26 cellular contexts compared by ENCODE assay signal in genomic region chr19:39825531-39826076, GRCh38. TPM values are rescaled to one million over a fixed set of nuclear protein-coding genes. Genes with fewer than 3 reads are reported as not detected.
DNase-seq lines count a peak whose midpoint lies in the region; ATAC-seq and TF ChIP-seq lines count a peak whose summit lies in the region.
"Had no signal": no experiment of that assay in that cellular context is flagged by ENCODE, and none has a peak within 500 bp of the region (broad histone marks: within the 10 kb centered on the region; RNA-seq: fewer than 3 reads in every experiment).

No MANE protein-coding gene starts in this region.

- TF ChIP-seq EP300 in stomach (IDR thresholded peaks at IDR 0.05), result no peak

- in situ Hi-C loops in ACHN (cut with HindIII; ENCODE audit: low pct_ligation_motif_present, low pct_unique_long_range_greater_than_20kb, low sequenced_read_pairs), result no loop called here

- H4K20me1 ChIP-seq in PC-3 (ENCODE audit: low read length), result no peaks in the 10 kb centered on the region

- peak overlapping the region; percentile 57 for H3K27ac ChIP-seq in WERI-Rb-1
- H3K27ac ChIP-seq in stomach, result peak overlapping the region in 4 of 5 donors; percentile 78 to 87 (median 84)
- H3K27ac ChIP-seq in PC-3 (ENCODE audit: low read length), result no peak overlapping the region
- H3K27ac ChIP-seq: brain microvascular endothelial cell, epithelial cell of prostate had no signal

- POLR2A ChIA-PET in PC-3 (lab: Charles Lee; ENCODE audit: unreplicated experiment), result no interaction called here

- H3K9me3 ChIP-seq in WERI-Rb-1 (ENCODE audit: severe bottlenecking) (no peaks in the 10 kb centered on the region), mucosa of stomach (ENCODE audit: control insufficient read depth, low read length) (no peaks in the 10 kb centered on the region), stomach (no peaks in the 10 kb centered on the region), PC-3 (ENCODE audit: low read length) (no peaks in the 10 kb centered on the region)
- H3K9me3 ChIP-seq: neutrophil, right lobe of liver, tibial nerve had no signal

- no peak overlapping the region for H2AFZ ChIP-seq in PC-3 (ENCODE audit: low read length)

- intact Hi-C loops in stomach (cut with DNase I; ENCODE audit: low total_unique reads) (no loop called here), PC-3 (cut with micrococcal nuclease) (no loop called here)

- peaks cover 14% of the 10 kb centered on the region for H3K4me1 ChIP-seq in mucosa of stomach (ENCODE audit: control insufficient read depth, insufficient read depth, low read length)
- peaks cover 11 to 20% (median 18%) of the 10 kb centered on the region in 4 donors for H3K4me1 ChIP-seq in stomach
- H3K4me1 ChIP-seq in PC-3 (ENCODE audit: insufficient read depth, low read length), result no peaks in the 10 kb centered on the region

- no peaks in the 10 kb centered on the region for H3F3A ChIP-seq in PC-3 (ENCODE audit: low read length, unreplicated experiment)

- no TSS peak for BruUV-seq in PC-3 (replicated peaks; lab: Mats Ljungman, UMichigan)

- TF ChIP-seq POLR2A in stomach (IDR thresholded peaks at IDR 0.05), result no peak

- H3K36me3 ChIP-seq in WERI-Rb-1 (peaks cover 48% of the 10 kb centered on the region), mucosa of stomach (ENCODE audit: control insufficient read depth, insufficient read depth, low read length) (peaks cover 8% of the 10 kb centered on the region), stomach (peaks cover 42 to 59% (median 54%) of the 10 kb centered on the region in 4 donors), PC-3 (ENCODE audit: low read depth, low read length) (no peaks in the 10 kb centered on the region)

- H3K4me2 ChIP-seq in PC-3 (ENCODE audit: low read length), result no peak overlapping the region

- TF ChIP-seq CTCF in WERI-Rb-1 (IDR thresholded peaks at IDR 0.05; ENCODE audit: low read depth, low read length) (no peak), stomach (IDR thresholded peaks at IDR 0.05) (no peak), PC-3 (conservative IDR thresholded peaks at IDR 0.05; ENCODE audit: low read depth, low read length) (no peak)

- CTCF ChIA-PET in PC-3 (lab: Charles Lee), result no interaction called here

- WGBS in stomach, 5 donors, result 86 to 91% (median 87%) methylated on average over 15 to 17 of the region's 17 CpGs

- H3K4me3 ChIP-seq in WERI-Rb-1 (ENCODE audit: low read depth, low read length), result no peak overlapping the region
- H3K4me3 ChIP-seq in mucosa of stomach (ENCODE audit: low read length), result no peak overlapping the region
- H3K4me3 ChIP-seq in stomach, result peak overlapping the region in 1 of 4 donors; percentile 86
- no peak overlapping the region for H3K4me3 ChIP-seq in PC-3 (ENCODE audit: low read length)

- H3K9ac ChIP-seq in mucosa of stomach (ENCODE audit: low read length), result peak overlapping the region; percentile 20
- no peak overlapping the region for H3K9ac ChIP-seq in PC-3 (ENCODE audit: low read length)

- H3K27me3 ChIP-seq in WERI-Rb-1 (ENCODE audit: insufficient read depth, low read depth, severe bottlenecking) (no peaks in the 10 kb centered on the region), mucosa of stomach (ENCODE audit: control insufficient read depth, insufficient read depth, low read length) (no peaks in the 10 kb centered on the region), stomach (no peaks in the 10 kb centered on the region), PC-3 (ENCODE audit: low read length) (no peaks in the 10 kb centered on the region)
- H3K27me3 ChIP-seq: brain microvascular endothelial cell, neutrophil, right lobe of liver, tibial nerve had no signal

- DNase-seq in DMS53 (lab: John Stamatoyannopoulos, UW), result peak; percentile 31
- no peak for DNase-seq in DMS53 treated with DMSO at 0.1 percent for 48 hours (lab: John Stamatoyannopoulos, UW; ENCODE audit: unreplicated experiment)
- no peak for DNase-seq in WERI-Rb-1
- no peak for DNase-seq in stomach
- no peak for DNase-seq in ACHN
- DNase-seq in PC-3, result no peak
- DNase-seq: activated CD4-positive, CD25-positive, alpha-beta regulatory T cell treated with anti-CD3 and anti-CD28 coated beads, Interleukin-2, amount 50 U/mL, for 72 hours; activated CD8-positive, alpha-beta memory T cell treated with anti-CD3 and anti-CD28 coated beads, Interleukin-2, amount 50 U/mL, for 48 hours; activated CD8-positive, alpha-beta T cell treated with anti-CD3 and anti-CD28 coated beads for 36 hours; brain microvascular endothelial cell; NCI-H1092; NCI-H187; NCI-H2171; NCI-H510A; right lobe of liver; stimulated activated CD4-positive, alpha-beta T cell treated with anti-CD3 and anti-CD28 coated beads, Interleukin-4, amount 100 ng/mL, for 1 hour; T-helper 17 cell had no signal

- H3K79me2 ChIP-seq in PC-3 (ENCODE audit: low read length), result 0 out of 2 replicates have a peak, but pooled peaks cover 3% of the 10 kb centered on the region

- no peaks in the 10 kb centered on the region for H3K9me2 ChIP-seq in PC-3 (replicated peaks; ENCODE audit: low read length)

- no peak for ATAC-seq in PC-3
- no peak for ATAC-seq in GM18868 (IDR thresholded peaks at IDR 0.05; ENCODE audit: unreplicated experiment)

RNA-seq across cellular contexts. Expression of gene DYRK1B, which starts 8.4 kb away (rescaled TPM):
- total RNA-seq in stomach (10 to 100 TPM in 3 of 5 donors, 1 to 10 TPM in 2; 3.9 to 28.4 (median 10.7) TPM), PC-3 (2014; rRNA removed) (2.4 and 2.8 TPM in 2 replicates)
- polyA plus RNA-seq in stomach, result 10 to 100 TPM in 1 of 3 donors, 1 to 10 TPM in 2; 5.7 to 13.2 (median 9.1) TPM

RNA-seq across cellular contexts. Expression of gene FBL, which starts 20.6 kb away (rescaled TPM):
- 100 to 1,000 TPM in 4 of 5 donors, 10 to 100 TPM in 1; 59.8 to 311 (median 129) TPM for total RNA-seq in stomach
- 100 to 1,000 TPM; 229 to 331 (median 318) TPM for polyA plus RNA-seq in stomach
- 186 and 270 TPM in 2 replicates for total RNA-seq in PC-3 (2014; rRNA removed)

RNA-seq across cellular contexts. Expression of gene LEUTX, which starts 47.0 kb away (rescaled TPM):
- total RNA-seq in stomach (not detected), PC-3 (2014; rRNA removed) (not detected in 2 replicates)
- polyA plus RNA-seq in stomach, result not detected
- total RNA-seq: activated CD8-positive, alpha-beta T cell treated with anti-CD3 and anti-CD28 coated beads for 36 hours; Daoy; H4; HT1080; progenitor cell of endocrine pancreas; right lobe of liver; T-helper 17 cell; tibial nerve had no signal
